In genomic region chr10:31701546-31701945, GRCh38 we compare ENCODE assay signal across 3 cellular contexts.
TF ChIP-seq lines count a peak whose summit lies in the region.

No MANE protein-coding gene starts in this region.

TF ChIP-seq in liver, 16 proteins besides CTCF, POLR2A, EP300 and RAD21 (continued from another document):
- no peak for TF ChIP-seq ATF3 (IDR thresholded peaks at IDR 0.05)
- TF ChIP-seq TAF1 (conservative IDR thresholded peaks at IDR 0.05) = no peak
- no peak for TF ChIP-seq JUND (IDR thresholded peaks at IDR 0.05)
- TF ChIP-seq SP1 (IDR thresholded peaks at IDR 0.05) = no peak
- no peak for TF ChIP-seq ZBTB33 (IDR thresholded peaks at IDR 0.05)
- no peak for TF ChIP-seq NR2F2 (IDR thresholded peaks at IDR 0.05)
- TF ChIP-seq MAX (IDR thresholded peaks at IDR 0.05) = no peak
- TF ChIP-seq YY1 (IDR thresholded peaks at IDR 0.05) = no peak
- no peak for TF ChIP-seq RXRA (IDR thresholded peaks at IDR 0.05)
- TF ChIP-seq REST (IDR thresholded peaks at IDR 0.05) = no peak
- no peak for TF ChIP-seq HNF4G (IDR thresholded peaks at IDR 0.05)
- no peak for TF ChIP-seq FOXA2 (IDR thresholded peaks at IDR 0.05)
- no peak for TF ChIP-seq FOXA1 (IDR thresholded peaks at IDR 0.05)
- no peak for TF ChIP-seq HNF4A (conservative IDR thresholded peaks at IDR 0.05)
- no peak for TF ChIP-seq EGR1 (IDR thresholded peaks at IDR 0.05; ENCODE audit: low read depth in 2 of 2)

TF ChIP-seq in HepG2, 621 proteins besides CTCF, POLR2A, EP300 and RAD21 (continued from another document):
- TF ChIP-seq NFE2 (CRISPR knock-in tag; IDR thresholded peaks at IDR 0.05) = no peak
- TF ChIP-seq ZBTB42 (CRISPR knock-in tag; IDR thresholded peaks at IDR 0.05) = no peak
- no peak for TF ChIP-seq MED1 (CRISPR knock-in tag; IDR thresholded peaks at IDR 0.05)
- TF ChIP-seq ZNF138 (CRISPR knock-in tag; IDR thresholded peaks at IDR 0.05; ENCODE audit: low read depth) = no peak
- no peak for TF ChIP-seq ZNF33B (CRISPR knock-in tag; IDR thresholded peaks at IDR 0.05)
- no peak for TF ChIP-seq TCF7L2 (IDR thresholded peaks at IDR 0.05; ENCODE audit: low read depth, low read length)
- TF ChIP-seq ZFAT (CRISPR knock-in tag; conservative IDR thresholded peaks at IDR 0.05) = no peak
- TF ChIP-seq ZNF143 (CRISPR knock-in tag; IDR thresholded peaks at IDR 0.05) = no peak
- TF ChIP-seq ZFP36L2 (CRISPR knock-in tag; IDR thresholded peaks at IDR 0.05) = no peak
- no peak for TF ChIP-seq ZNF772 (CRISPR knock-in tag; IDR thresholded peaks at IDR 0.05)
- TF ChIP-seq ZFYVE20 (CRISPR knock-in tag; IDR thresholded peaks at IDR 0.05; ENCODE audit: borderline replicate concordance, low read depth) = no peak
- TF ChIP-seq SATB2 (CRISPR knock-in tag; IDR thresholded peaks at IDR 0.05) = no peak
- TF ChIP-seq CREB1 (IDR thresholded peaks at IDR 0.05) = no peak
- no peak for TF ChIP-seq CREB1 (CRISPR knock-in tag; IDR thresholded peaks at IDR 0.05)
- no peak for TF ChIP-seq NFRKB (IDR thresholded peaks at IDR 0.05)
- no peak for TF ChIP-seq GATAD1 (CRISPR knock-in tag; IDR thresholded peaks at IDR 0.05)
TF ChIP-seq in HepG2: peak in this region for 0.

TF ChIP-seq in GM12891, 5 proteins besides CTCF, POLR2A, EP300 and RAD21 (continued from another document):
- TF ChIP-seq PAX5 (IDR thresholded peaks at IDR 0.05; ENCODE audit: insufficient read depth, low read length, severe bottlenecking) = no peak
- TF ChIP-seq POLR2AphosphoS5 (IDR thresholded peaks at IDR 0.05; ENCODE audit: low read depth, low read length) = no peak
- no peak for TF ChIP-seq POU2F2 (IDR thresholded peaks at IDR 0.05; ENCODE audit: low read depth, low read length)
- no peak for TF ChIP-seq TAF1 (IDR thresholded peaks at IDR 0.05; ENCODE audit: low read depth, low read length)
